ENCODE assay signal across 1 cellular context in the genomic region with DNA sequence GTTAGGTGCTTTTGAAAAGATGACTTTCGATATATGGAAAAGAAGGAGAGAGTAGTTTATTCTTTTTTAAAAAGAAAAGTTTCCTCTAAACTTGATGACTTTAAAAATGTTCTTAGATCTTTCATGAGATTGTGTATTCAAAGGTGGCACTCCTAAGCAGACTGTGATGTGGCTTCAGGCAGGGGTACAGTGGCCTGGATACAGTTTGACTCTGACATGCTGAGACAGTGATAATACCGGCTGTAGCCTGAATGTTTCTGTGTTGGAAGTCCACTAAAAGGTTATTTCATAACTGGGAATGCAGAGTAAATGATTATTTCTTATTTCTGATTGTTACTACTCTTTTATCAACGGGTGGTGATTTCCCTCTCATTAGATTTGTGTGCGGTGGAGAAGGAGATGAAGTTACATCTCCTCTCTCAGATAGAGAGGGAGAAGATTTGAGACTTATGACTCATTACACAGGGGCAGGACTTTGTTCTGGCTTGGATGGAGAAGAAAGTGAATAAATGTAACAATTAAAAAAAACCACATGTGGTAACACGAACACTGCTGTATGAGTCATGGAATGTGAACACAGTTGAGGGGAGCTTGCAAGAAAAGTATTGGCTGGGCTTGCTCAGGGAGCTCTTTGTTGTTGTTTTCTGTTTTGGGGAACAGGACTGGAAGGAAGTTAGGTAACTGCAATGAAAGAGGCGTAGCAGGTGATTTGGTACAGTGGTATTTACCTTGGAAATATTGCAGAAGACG.
TF ChIP-seq lines count a peak whose summit lies in the region.

No MANE protein-coding gene starts in this region.

TF ChIP-seq in HEK293, 187 proteins besides CTCF, POLR2A, EP300 and RAD21 (continued from another document):
- peak; percentile 78 for TF ChIP-seq PRDM10 (tag by site-specific recombination; IDR thresholded peaks at IDR 0.05)
- TF ChIP-seq ZFP41 (tag by site-specific recombination; IDR thresholded peaks at IDR 0.05; ENCODE audit: borderline replicate concordance): no peak
- no peak for TF ChIP-seq ZNF791 (tag by site-specific recombination; IDR thresholded peaks at IDR 0.05)
- no peak for TF ChIP-seq ZNF473 (tag by site-specific recombination; IDR thresholded peaks at IDR 0.05)
- TF ChIP-seq ZNF830 (tag by site-specific recombination; IDR thresholded peaks at IDR 0.05; ENCODE audit: low read depth): no peak
- TF ChIP-seq ZNF391 (tag by site-specific recombination; IDR thresholded peaks at IDR 0.05; ENCODE audit: borderline replicate concordance, low read depth): no peak
- TF ChIP-seq PRDM6 (tag by site-specific recombination; IDR thresholded peaks at IDR 0.05): peak; percentile 86
- no peak for TF ChIP-seq ZNF266 (tag by site-specific recombination; IDR thresholded peaks at IDR 0.05; ENCODE audit: low read depth)
- TF ChIP-seq ZFP3 (tag by site-specific recombination; IDR thresholded peaks at IDR 0.05; ENCODE audit: low read depth): no peak
- TF ChIP-seq ZSCAN23 (tag by site-specific recombination; IDR thresholded peaks at IDR 0.05): no peak
